Comparison of ENCODE assay signal across 25 cellular contexts in the genomic region with DNA sequence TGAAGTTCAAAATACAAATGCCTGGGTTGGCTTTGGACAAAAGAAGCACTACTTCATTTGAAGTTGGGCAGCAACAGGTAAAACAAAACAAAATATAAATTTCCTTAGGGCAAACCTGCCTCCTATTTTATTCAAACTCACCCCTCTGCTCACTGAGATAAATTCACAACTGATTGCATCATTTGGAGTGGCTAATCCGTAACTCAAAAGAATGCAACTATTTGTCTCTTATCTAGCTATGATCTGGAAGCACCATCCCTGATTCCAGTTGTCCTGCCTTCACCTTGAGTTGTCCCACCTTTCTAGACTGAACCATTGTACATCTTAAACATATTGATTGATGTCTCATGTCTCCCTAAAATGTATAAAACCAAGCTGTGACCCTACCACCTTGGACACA.
A peak's percentile ranks its signal among the peaks of the same experiment; 100 is the strongest.
DNase-seq lines count a peak whose midpoint lies in the region; ATAC-seq and TF ChIP-seq lines count a peak whose summit lies in the region.
"Had no signal": no experiment of that assay in that cellular context is flagged by ENCODE, and none has a peak within 500 bp of the region (broad histone marks: within the 10 kb centered on the region; RNA-seq: fewer than 3 reads in every experiment).

No MANE protein-coding gene starts in this region.

- H3K27me3 Mint-ChIP-seq in GM23338 (ENCODE audit: insufficient read depth, low read depth, poor library complexity) (peaks cover 2% of the 10 kb centered on the region), endodermal cell (ENCODE audit: insufficient read depth) (no peaks in the 10 kb centered on the region)
- H3K27me3 Mint-ChIP-seq: CD4-positive, alpha-beta memory T cell; CD4-positive, CD25-positive, alpha-beta regulatory T cell had no signal

- POLR2A ChIA-PET in PC-3 (lab: Charles Lee; ENCODE audit: unreplicated experiment), result no interaction called here

- H3K36me3 Mint-ChIP-seq in GM23338 (ENCODE audit: low read depth) (no peaks in the 10 kb centered on the region), endodermal cell (ENCODE audit: low read depth) (no peaks in the 10 kb centered on the region)
- H3K36me3 Mint-ChIP-seq: CD14-positive monocyte; CD4-positive, alpha-beta memory T cell; CD4-positive, CD25-positive, alpha-beta regulatory T cell; CD8-positive, alpha-beta memory T cell had no signal

- H3K4me1 ChIP-seq in GM23338 (ENCODE audit: insufficient read depth) (no peaks in the 10 kb centered on the region), PC-3 (ENCODE audit: insufficient read depth, low read length) (peaks cover 36% of the 10 kb centered on the region), endodermal cell (ENCODE audit: control insufficient read depth, insufficient read depth, low read length) (no peaks in the 10 kb centered on the region), mammary epithelial cell (ENCODE audit: insufficient read depth, low read length) (peaks cover 3% of the 10 kb centered on the region), thyroid gland (no peaks in the 10 kb centered on the region)
- H3K4me1 ChIP-seq: BE2C, BLaER1 had no signal

- H3K27ac ChIP-seq in GM23338 (ENCODE audit: low read depth), result no peak overlapping the region
- H3K27ac ChIP-seq in PC-3 (ENCODE audit: low read length), result no peak overlapping the region
- no peak overlapping the region for H3K27ac ChIP-seq in endodermal cell (ENCODE audit: low read depth, low read length)
- no peak overlapping the region for H3K27ac ChIP-seq in mammary epithelial cell (ENCODE audit: insufficient read depth, low read depth, low read length)
- H3K27ac ChIP-seq in thyroid gland, result no peak overlapping the region
- H3K27ac ChIP-seq: BLaER1 had no signal

- H3K27ac Mint-ChIP-seq in GM23338, result peak overlapping the region; percentile 62; the same call in 1 of the 2 replicates
- H3K27ac Mint-ChIP-seq in endodermal cell, result peak overlapping the region; percentile 9
- H3K27ac Mint-ChIP-seq: CD14-positive monocyte; CD4-positive, CD25-positive, alpha-beta regulatory T cell; CD8-positive, alpha-beta memory T cell had no signal

- H2AFZ ChIP-seq in GM23338 (peak overlapping the region; percentile 30; the same call in 1 of the 2 replicates), PC-3 (ENCODE audit: low read length) (no peak overlapping the region), mammary epithelial cell (ENCODE audit: low read depth, low read length) (no peak overlapping the region)

- H3K36me3 ChIP-seq in GM23338 (ENCODE audit: insufficient read depth), result no peaks in the 10 kb centered on the region
- no peaks in the 10 kb centered on the region for H3K36me3 ChIP-seq in PC-3 (ENCODE audit: low read depth, low read length)
- no peaks in the 10 kb centered on the region for H3K36me3 ChIP-seq in endodermal cell (ENCODE audit: control insufficient read depth, insufficient read depth, low read length)
- no peaks in the 10 kb centered on the region for H3K36me3 ChIP-seq in mammary epithelial cell (ENCODE audit: insufficient read depth, low read length)
- no peaks in the 10 kb centered on the region for H3K36me3 ChIP-seq in thyroid gland
- H3K36me3 ChIP-seq: BE2C, BLaER1 had no signal

- no peaks in the 10 kb centered on the region for H3K27me3 ChIP-seq in GM23338 (ENCODE audit: insufficient read depth)
- no peaks in the 10 kb centered on the region for H3K27me3 ChIP-seq in PC-3 (ENCODE audit: low read length)
- no peaks in the 10 kb centered on the region for H3K27me3 ChIP-seq in endodermal cell (ENCODE audit: control insufficient read depth, insufficient read depth, low read length, poor library complexity, severe bottlenecking)
- no peaks in the 10 kb centered on the region for H3K27me3 ChIP-seq in mammary epithelial cell (ENCODE audit: insufficient read depth, low read length)
- no peaks in the 10 kb centered on the region for H3K27me3 ChIP-seq in thyroid gland
- H3K27me3 ChIP-seq: BE2C, BLaER1 had no signal

- no peak for TF ChIP-seq POLR2A in thyroid gland (IDR thresholded peaks at IDR 0.05)

- no peak for DNase-seq in GM23338 (ENCODE audit: low spot score)
- peak; percentile 50 for DNase-seq in PC-3
- DNase-seq in endodermal cell, result no peak
- peak; percentile 3 for DNase-seq in renal cortical epithelial cell (ENCODE audit: low read depth)
- DNase-seq in mammary epithelial cell, result no peak
- DNase-seq in thyroid gland, result no peak
- no peak for DNase-seq in cerebellar nuclear complex (lab: John Stamatoyannopoulos, UW)
- DNase-seq: 8988T; ACHN; BE2C; C1 segment of cervical spinal cord; CD4-positive, alpha-beta memory T cell; CD4-positive, CD25-positive, alpha-beta regulatory T cell; CD8-positive, alpha-beta memory T cell; COR-L47; DMS 273 treated with DMSO at 0.1 percent for 48 hours; DMS153; DMS53; DMS79; DND-41; EL; GDM1 had no signal

- ATAC-seq in GM23338 (no peak), PC-3 (no peak), HG03469 (IDR thresholded peaks at IDR 0.05; ENCODE audit: unreplicated experiment) (no peak)

- BruUV-seq in PC-3 (replicated peaks; lab: Mats Ljungman, UMichigan) (no TSS peak), mammary epithelial cell (replicated peaks; lab: Mats Ljungman, UMichigan) (no TSS peak)

- dilution Hi-C loops in mammary epithelial cell (cut with HindIII; ENCODE audit: low sequenced_read_pairs), result no loop called here

- H3K4me1 Mint-ChIP-seq in GM23338, result no peaks in the 10 kb centered on the region; the same call in 2 of the 3 replicates
- peaks cover 4% of the 10 kb centered on the region for H3K4me1 Mint-ChIP-seq in endodermal cell
- H3K4me1 Mint-ChIP-seq: CD14-positive monocyte; CD4-positive, alpha-beta memory T cell; CD4-positive, CD25-positive, alpha-beta regulatory T cell; CD8-positive, alpha-beta memory T cell had no signal

- in situ Hi-C loops in mammary epithelial cell (cut with MboI; ENCODE audit: low sequenced_read_pairs in 2 of 2), result no loop called here

- H3K9me3 Mint-ChIP-seq in GM23338 (no peaks in the 10 kb centered on the region), endodermal cell (no peaks in the 10 kb centered on the region)
- H3K9me3 Mint-ChIP-seq: CD4-positive, alpha-beta memory T cell had no signal

- H4K20me1 ChIP-seq in GM23338 (replicated peaks; ENCODE audit: insufficient read depth) (no peaks in the 10 kb centered on the region), PC-3 (ENCODE audit: low read length) (no peaks in the 10 kb centered on the region), mammary epithelial cell (ENCODE audit: insufficient read depth, low read length) (no peaks in the 10 kb centered on the region)
- H4K20me1 ChIP-seq: BLaER1 had no signal

- 79 to 100% methylated on average over 1 of the region's 1 CpG for WGBS in endodermal cell (ENCODE audit: insufficient coverage in 1 of 2, insufficient read length in 1 of 2), 2 experiments
- WGBS in mammary epithelial cell (ENCODE audit: low coverage, missing lambda C conversion rate), result 27% methylated on average over 1 of the region's 1 CpG
- whole genome bisulfite sequencing in thyroid gland, 2 donors, result 71 to 74% methylated on average over 1 of the region's 1 CpG

- H3F3A ChIP-seq in GM23338 (replicated peaks; ENCODE audit: low read depth) (no peaks in the 10 kb centered on the region), PC-3 (ENCODE audit: low read length, unreplicated experiment) (no peaks in the 10 kb centered on the region)

- H3K9me3 ChIP-seq in PC-3 (ENCODE audit: low read length), result no peaks in the 10 kb centered on the region
- H3K9me3 ChIP-seq in endodermal cell (ENCODE audit: control insufficient read depth, low read length), result no peaks in the 10 kb centered on the region
- no peaks in the 10 kb centered on the region for H3K9me3 ChIP-seq in mammary epithelial cell (replicated peaks; ENCODE audit: insufficient read depth, low read length)
- no peaks in the 10 kb centered on the region for H3K9me3 ChIP-seq in thyroid gland
- H3K9me3 ChIP-seq: BE2C, BLaER1 had no signal

- H3K9me2 ChIP-seq in GM23338 (ENCODE audit: insufficient read depth), result no peaks in the 10 kb centered on the region
- H3K9me2 ChIP-seq in PC-3 (replicated peaks; ENCODE audit: low read length), result no peaks in the 10 kb centered on the region

- TF ChIP-seq CTCF in GM23338 (conservative IDR thresholded peaks at IDR 0.05; ENCODE audit: low read depth in 2 of 2), result no peak
- TF ChIP-seq CTCF in PC-3 (conservative IDR thresholded peaks at IDR 0.05; ENCODE audit: low read depth, low read length), result no peak
- no peak for TF ChIP-seq CTCF in endodermal cell (conservative IDR thresholded peaks at IDR 0.05)
- no peak for TF ChIP-seq CTCF in mammary epithelial cell (conservative IDR thresholded peaks at IDR 0.05 in 1 of 2, IDR thresholded peaks at IDR 0.05 in 1 of 2; ENCODE audit: extremely low read depth in 1 of 2, insufficient read depth in 1 of 2, low read depth in 1 of 2, low read length in 2 of 2)
- no peak for TF ChIP-seq CTCF in thyroid gland (IDR thresholded peaks at IDR 0.05)

- H3K4me3 ChIP-seq in GM23338, result no peak overlapping the region
- H3K4me3 ChIP-seq in PC-3 (ENCODE audit: low read length), result no peak overlapping the region
- H3K4me3 ChIP-seq in endodermal cell (ENCODE audit: low read length), result no peak overlapping the region
- H3K4me3 ChIP-seq in mammary epithelial cell (replicated peaks in 1 of 3; ENCODE audit: insufficient read depth in 1 of 3, low read depth in 2 of 3, low read length in 3 of 3), result no peak overlapping the region
- no peak overlapping the region for H3K4me3 ChIP-seq in thyroid gland (replicated peaks in 1 of 3)
- H3K4me3 ChIP-seq: BLaER1 had no signal

- intact Hi-C loops in PC-3 (cut with micrococcal nuclease), result loop anchor here (10.0 kb wide), 1 partner anchor 65 kb away; no protein-coding TSS in a partner anchor
- intact Hi-C loops in mammary epithelial cell (cut with micrococcal nuclease), result no loop called here
- intact Hi-C loops in thyroid gland (cut with DNase I), result no loop called here

- CTCF ChIA-PET in PC-3 (lab: Charles Lee), result interaction anchor here (1.3 kb wide), 1 partner anchor 114 kb away, joined by 4 read pairs; no protein-coding TSS in a partner anchor
- CTCF ChIA-PET in mammary epithelial cell (lab: Charles Lee; ENCODE audit: low non-redundant PET), result interaction anchor here (0.6 kb wide), 1 partner anchor 904 kb away, joined by 4 read pairs; no protein-coding TSS in a partner anchor

- H3K4me2 ChIP-seq in GM23338, result no peak overlapping the region
- no peak overlapping the region for H3K4me2 ChIP-seq in PC-3 (ENCODE audit: low read length)
- H3K4me2 ChIP-seq in mammary epithelial cell (ENCODE audit: insufficient read depth, low read depth, low read length), result no peak overlapping the region
- H3K4me2 ChIP-seq: BLaER1 had no signal

- H3K4me3 Mint-ChIP-seq in GM23338 (no peak overlapping the region), endodermal cell (no peak overlapping the region)
- H3K4me3 Mint-ChIP-seq: CD14-positive monocyte; CD4-positive, alpha-beta memory T cell; CD4-positive, CD25-positive, alpha-beta regulatory T cell; CD8-positive, alpha-beta memory T cell had no signal

- no peaks in the 10 kb centered on the region for H3K79me2 ChIP-seq in GM23338 (replicated peaks; ENCODE audit: insufficient read depth)
- no peaks in the 10 kb centered on the region for H3K79me2 ChIP-seq in PC-3 (ENCODE audit: low read length)
- no peaks in the 10 kb centered on the region for H3K79me2 ChIP-seq in mammary epithelial cell (ENCODE audit: insufficient read depth, low read length)

- H3K9ac ChIP-seq in PC-3 (ENCODE audit: low read length), result no peak overlapping the region
- no peak overlapping the region for H3K9ac ChIP-seq in endodermal cell (ENCODE audit: extremely low read depth, low read length, poor library complexity, severe bottlenecking)
- no peak overlapping the region for H3K9ac ChIP-seq in mammary epithelial cell (ENCODE audit: insufficient read depth, low read length)
- H3K9ac ChIP-seq: BLaER1 had no signal

Comparison
In these comparisons a context has a peak if more than half of its experiments do, and no peak if none do; other contexts are left out.
1. DNase-seq: peak in PC-3 (single experiment) and renal cortical epithelial cell (single experiment); none in GM23338 (single experiment), endodermal cell (single experiment), mammary epithelial cell (single experiment), thyroid gland (0 of 2) and cerebellar nuclear complex (0 of 2).